10 cellular contexts compared by ENCODE assay signal in genomic region chr4:15652191-15652590, GRCh38. TPM values are rescaled to one million over a fixed set of nuclear protein-coding genes. Genes with fewer than 3 reads are reported as not detected.
DNase-seq lines count a peak whose midpoint lies in the region; ATAC-seq and TF ChIP-seq lines count a peak whose summit lies in the region.
"Had no signal": no experiment of that assay in that cellular context is flagged by ENCODE, and none has a peak within 500 bp of the region (broad histone marks: within the 10 kb centered on the region; RNA-seq: fewer than 3 reads in every experiment).

No MANE protein-coding gene starts in this region.

- TF ChIP-seq POLR2A in esophagus squamous epithelium (IDR thresholded peaks at IDR 0.05): no peak
- no peak for TF ChIP-seq POLR2A in GM18505 (IDR thresholded peaks at IDR 0.05; ENCODE audit: borderline replicate concordance, extremely low read depth, insufficient read depth, insufficient read length)

- DNase-seq in CD4-positive, alpha-beta T cell: no peak
- no peak for DNase-seq in PC-3
- no peak for DNase-seq in esophagus squamous epithelium (lab: John Stamatoyannopoulos, UW)
- DNase-seq in pons (ENCODE audit: low spot score): peak; percentile 38
- DNase-seq in central memory CD4-positive, alpha-beta T cell: no peak
- DNase-seq in MV-4-11 (lab: John Stamatoyannopoulos, UW): no peak
- DNase-seq: activated naive CD4-positive, alpha-beta T cell treated with anti-CD3 and anti-CD28 coated beads, Interleukin-2, amount 10 ng/mL, durations not matched to agents 7 days and 5 days; NCI-H2029 had no signal

- TF ChIP-seq CTCF in CD4-positive, alpha-beta T cell (IDR thresholded peaks at IDR 0.05): no peak
- TF ChIP-seq CTCF in PC-3 (conservative IDR thresholded peaks at IDR 0.05; ENCODE audit: low read depth, low read length): no peak
- TF ChIP-seq CTCF in esophagus squamous epithelium (IDR thresholded peaks at IDR 0.05): no peak

- H3K4me3 Mint-ChIP-seq in CD4-positive, alpha-beta T cell: peak overlapping the region; percentile 54

- peaks cover 75% of the 10 kb centered on the region for H3K79me2 ChIP-seq in PC-3 (ENCODE audit: low read length)

- no peak overlapping the region for H2AFZ ChIP-seq in PC-3 (ENCODE audit: low read length)

- no TSS peak for BruUV-seq in PC-3 (replicated peaks; lab: Mats Ljungman, UMichigan)

- peak overlapping the region; percentile 97 for H3K4me2 ChIP-seq in PC-3 (ENCODE audit: low read length)

- ATAC-seq in CD4-positive, alpha-beta T cell (ENCODE audit: poor library complexity): no peak
- no peak for ATAC-seq in PC-3
- no peak for ATAC-seq in GM18505 (IDR thresholded peaks at IDR 0.05; ENCODE audit: unreplicated experiment)
- ATAC-seq in HG03108 (IDR thresholded peaks at IDR 0.05; ENCODE audit: unreplicated experiment): no peak

- H3K9me3 Mint-ChIP-seq in CD4-positive, alpha-beta T cell: no peaks in the 10 kb centered on the region
- H3K9me3 Mint-ChIP-seq: activated naive CD4-positive, alpha-beta T cell treated with anti-CD3 and anti-CD28 coated beads, Interleukin-2, amount 10 ng/mL, durations not matched to agents 7 days and 5 days had no signal

- H3F3A ChIP-seq in PC-3 (ENCODE audit: low read length, unreplicated experiment): no peaks in the 10 kb centered on the region

- no peaks in the 10 kb centered on the region for H3K27me3 ChIP-seq in CD4-positive, alpha-beta T cell (ENCODE audit: control insufficient read depth, insufficient read depth, low read length)
- H3K27me3 ChIP-seq in PC-3 (ENCODE audit: low read length): no peaks in the 10 kb centered on the region
- no peaks in the 10 kb centered on the region for H3K27me3 ChIP-seq in esophagus squamous epithelium

- H3K36me3 ChIP-seq in PC-3 (ENCODE audit: low read depth, low read length) (no peaks in the 10 kb centered on the region), esophagus squamous epithelium (no peaks in the 10 kb centered on the region)

- H3K4me1 Mint-ChIP-seq in CD4-positive, alpha-beta T cell (ENCODE audit: low read depth): peaks cover 74% of the 10 kb centered on the region

- intact Hi-C loops in CD4-positive, alpha-beta T cell (cut with DNase I, micrococcal nuclease): loop anchor here (5.0 to 10.0 kb wide), 5 partner anchors 103 to 1997 kb away; partner anchors contain the start of genes LAP3 (in 1 of the 2) and TAPT1 (in 1 of the 2)
- intact Hi-C loops in PC-3 (cut with micrococcal nuclease) (no loop called here), esophagus squamous epithelium (cut with DNase I) (no loop called here)

- POLR2A ChIA-PET in CD4-positive, alpha-beta T cell (lab: Charles Lee): interaction anchor here (1.0 to 1.6 kb wide), 2 partner anchors 18 to 649 kb away, joined by 3 to 4 read pairs; no protein-coding TSS in a partner anchor
- POLR2A ChIA-PET in PC-3 (lab: Charles Lee; ENCODE audit: unreplicated experiment): no interaction called here

- no peaks in the 10 kb centered on the region for H4K20me1 ChIP-seq in PC-3 (ENCODE audit: low read length)

- no peak overlapping the region for H3K27ac ChIP-seq in CD4-positive, alpha-beta T cell (ENCODE audit: low read depth, low read length)
- no peak overlapping the region for H3K27ac ChIP-seq in PC-3 (ENCODE audit: low read length)
- peak overlapping the region; percentile 15 to 99 (median 98) for H3K27ac ChIP-seq in esophagus squamous epithelium

- peaks cover 33% of the 10 kb centered on the region for H3K4me1 ChIP-seq in PC-3 (ENCODE audit: insufficient read depth, low read length)
- H3K4me1 ChIP-seq in esophagus squamous epithelium: peaks cover 30 to 81% (median 56%) of the 10 kb centered on the region in 3 donors

- H3K27ac Mint-ChIP-seq in CD4-positive, alpha-beta T cell: peak overlapping the region; percentile 90

- H3K9me2 ChIP-seq in PC-3 (replicated peaks; ENCODE audit: low read length): no peaks in the 10 kb centered on the region

- H3K36me3 Mint-ChIP-seq in CD4-positive, alpha-beta T cell (ENCODE audit: low read depth): peaks cover 7% of the 10 kb centered on the region

- H3K4me3 ChIP-seq in PC-3 (ENCODE audit: low read length) (peak overlapping the region; percentile 79), esophagus squamous epithelium (peak overlapping the region in 2 of 4 donors; percentile 80 to 95)

- H3K9ac ChIP-seq in PC-3 (ENCODE audit: low read length): peak overlapping the region; percentile 80; the same call in 1 of the 2 replicates

- H3K9me3 ChIP-seq in CD4-positive, alpha-beta T cell (ENCODE audit: control insufficient read depth, low read length): no peaks in the 10 kb centered on the region
- H3K9me3 ChIP-seq in PC-3 (ENCODE audit: low read length) (no peaks in the 10 kb centered on the region), esophagus squamous epithelium (no peaks in the 10 kb centered on the region)

- H3K27me3 Mint-ChIP-seq in CD4-positive, alpha-beta T cell: no peaks in the 10 kb centered on the region
- H3K27me3 Mint-ChIP-seq: activated naive CD4-positive, alpha-beta T cell treated with anti-CD3 and anti-CD28 coated beads, Interleukin-2, amount 10 ng/mL, durations not matched to agents 7 days and 5 days had no signal

- CTCF ChIA-PET in CD4-positive, alpha-beta T cell (lab: Charles Lee): no interaction called here
- CTCF ChIA-PET in PC-3 (lab: Charles Lee): no interaction called here

- WGBS in esophagus squamous epithelium, 2 donors: 59 to 81% methylated on average over 1 of the region's 1 CpG

RNA-seq across cellular contexts. Expression of gene FBXL5, which starts 3.0 kb away (rescaled TPM):
- total RNA-seq in CD4-positive, alpha-beta T cell: 10 to 100 TPM; 60.1 to 62.5 TPM
- total RNA-seq in PC-3 (2014; rRNA removed) (21.9 and 42.4 TPM in 2 replicates), esophagus squamous epithelium (100 to 1,000 TPM in 1 of 4 donors, 10 to 100 TPM in 3; 39.2 to 119 (median 72.3) TPM)

RNA-seq across cellular contexts. Expression of gene FAM200B, which starts 29.4 kb away (rescaled TPM):
- 10 to 100 TPM; 18.5 to 22.1 TPM for total RNA-seq in CD4-positive, alpha-beta T cell
- 20.1 and 20.7 TPM in 2 replicates for total RNA-seq in PC-3 (2014; rRNA removed)
- 10 to 100 TPM; 17.1 to 39.6 (median 31.4) TPM for total RNA-seq in esophagus squamous epithelium

RNA-seq across cellular contexts. Expression of gene BST1, which starts 50.7 kb away (rescaled TPM):
- 1 to 10 TPM; 1.0 to 1.2 TPM for total RNA-seq in CD4-positive, alpha-beta T cell
- total RNA-seq in PC-3 (2014; rRNA removed) (0.69 and 0.86 TPM in 2 replicates), esophagus squamous epithelium (1 to 10 TPM in 3 of 4 donors, under 1 TPM in 1; 0.97 to 7.4 (median 3.6) TPM)

Comparison
In these comparisons a context has a peak if more than half of its experiments do, and no peak if none do; other contexts are left out.
1. H3K27ac ChIP-seq: peak in esophagus squamous epithelium (4 of 4); none in CD4-positive, alpha-beta T cell (single experiment) and PC-3 (single experiment).
2. intact Hi-C loops: an anchor here in CD4-positive, alpha-beta T cell (5.0 to 10.0 kb wide); none called in PC-3 and esophagus squamous epithelium.